In genomic region chr2:85585781-85586105, GRCh38 we compare ENCODE assay signal across 8 cellular contexts. TPM values are rescaled to one million over a fixed set of nuclear protein-coding genes. Genes with fewer than 3 reads are reported as not detected.
DNase-seq lines count a peak whose midpoint lies in the region; ATAC-seq, FAIRE-seq and TF ChIP-seq lines count a peak whose summit lies in the region.

No MANE protein-coding gene starts in this region.

- no peaks in the 10 kb centered on the region for H3K36me3 ChIP-seq in left ventricle myocardium inferior
- H3K36me3 ChIP-seq in lower lobe of right lung, result peaks cover 24% of the 10 kb centered on the region
- no peaks in the 10 kb centered on the region for H3K36me3 ChIP-seq in urinary bladder (ENCODE audit: insufficient read depth)

- DNase-seq in left ventricle myocardium inferior (no peak), left ventricle myocardium superior (no peak), lower lobe of right lung (no peak), ureter (ENCODE audit: low spot score) (no peak), head of caudate nucleus (no peak), D721Med (ENCODE audit: insufficient read length, low spot score) (no peak)
- DNase-seq in activated naive CD8-positive, alpha-beta T cell treated with anti-CD3 and anti-CD28 coated beads, Interleukin-2, amount 10 ng/mL, durations not matched to agents 7 days and 5 days, result no peak

- intact Hi-C loops in left ventricle myocardium inferior (cut with micrococcal nuclease), result no loop called here
- intact Hi-C loops in left ventricle myocardium superior (cut with micrococcal nuclease), result no loop called here
- intact Hi-C loops in lower lobe of right lung (cut with DNase I), result no loop called here
- intact Hi-C loops in head of caudate nucleus (cut with DNase I), result no loop called here

- no peaks in the 10 kb centered on the region for H3K9me3 ChIP-seq in left ventricle myocardium inferior (replicated peaks)
- H3K9me3 ChIP-seq in lower lobe of right lung, result no peaks in the 10 kb centered on the region

- peak overlapping the region; percentile 92 for H3K27ac Mint-ChIP-seq in activated naive CD8-positive, alpha-beta T cell treated with anti-CD3 and anti-CD28 coated beads, Interleukin-2, amount 10 ng/mL, durations not matched to agents 7 days and 5 days

- no peak for FAIRE-seq in D721Med (lab: Jason Lieb, UNC)

- peaks cover 55% of the 10 kb centered on the region for H3K4me1 Mint-ChIP-seq in activated naive CD8-positive, alpha-beta T cell treated with anti-CD3 and anti-CD28 coated beads, Interleukin-2, amount 10 ng/mL, durations not matched to agents 7 days and 5 days

- peak overlapping the region; percentile 94 for H3K27ac ChIP-seq in left ventricle myocardium inferior (replicated peaks)
- H3K27ac ChIP-seq in lower lobe of right lung, result peak overlapping the region; percentile 95
- H3K27ac ChIP-seq in urinary bladder (ENCODE audit: low read depth), result peak overlapping the region; percentile 64

- ATAC-seq in left ventricle myocardium superior (no peak), lower lobe of right lung (peak in 1 of 2 donors; percentile 51)
- no peak for ATAC-seq in activated naive CD8-positive, alpha-beta T cell treated with anti-CD3 and anti-CD28 coated beads, Interleukin-2, amount 10 ng/mL, durations not matched to agents 7 days and 5 days (ENCODE audit: low read depth)

- 71% methylated on average over 1 of the region's 1 CpG for WGBS in urinary bladder

- POLR2A ChIA-PET in activated naive CD8-positive, alpha-beta T cell treated with anti-CD3 and anti-CD28 coated beads, Interleukin-2, amount 10 ng/mL, durations not matched to agents 7 days and 5 days (lab: Charles Lee), result interaction anchor here (1.0 to 2.9 kb wide), 6 partner anchors 10 to 167 kb away, joined by 3 to 44 read pairs (median 6); partner anchors contain the start of genes C2orf68, GGCX, MAT2A and RNF181

- peaks cover 19% of the 10 kb centered on the region for H3K36me3 Mint-ChIP-seq in activated naive CD8-positive, alpha-beta T cell treated with anti-CD3 and anti-CD28 coated beads, Interleukin-2, amount 10 ng/mL, durations not matched to agents 7 days and 5 days

- H3K4me1 ChIP-seq in left ventricle myocardium inferior (peaks cover 76% of the 10 kb centered on the region), lower lobe of right lung (peaks cover 84% of the 10 kb centered on the region), urinary bladder (ENCODE audit: insufficient read depth) (peaks cover 5% of the 10 kb centered on the region)

- H3K9me3 Mint-ChIP-seq in activated naive CD8-positive, alpha-beta T cell treated with anti-CD3 and anti-CD28 coated beads, Interleukin-2, amount 10 ng/mL, durations not matched to agents 7 days and 5 days, result no peaks in the 10 kb centered on the region

- H3K27me3 ChIP-seq in left ventricle myocardium inferior (ENCODE audit: low read depth), result no peaks in the 10 kb centered on the region
- no peaks in the 10 kb centered on the region for H3K27me3 ChIP-seq in lower lobe of right lung (ENCODE audit: low read depth)

- TF ChIP-seq CTCF in left ventricle myocardium inferior (IDR thresholded peaks at IDR 0.05; ENCODE audit: borderline replicate concordance), result no peak
- no peak for TF ChIP-seq CTCF in lower lobe of right lung (IDR thresholded peaks at IDR 0.05)
- no peak for TF ChIP-seq CTCF in D721Med (IDR thresholded peaks at IDR 0.05; ENCODE audit: insufficient read depth, missing control alignments)

- H3K4me3 ChIP-seq in left ventricle myocardium inferior, result peak overlapping the region; percentile 79
- H3K4me3 ChIP-seq in lower lobe of right lung, result peak overlapping the region; percentile 77
- no peak overlapping the region for H3K4me3 ChIP-seq in urinary bladder (ENCODE audit: low read depth, low read length)

- H3K4me3 Mint-ChIP-seq in activated naive CD8-positive, alpha-beta T cell treated with anti-CD3 and anti-CD28 coated beads, Interleukin-2, amount 10 ng/mL, durations not matched to agents 7 days and 5 days, result peak overlapping the region; percentile 97

- no peaks in the 10 kb centered on the region for H3K27me3 Mint-ChIP-seq in activated naive CD8-positive, alpha-beta T cell treated with anti-CD3 and anti-CD28 coated beads, Interleukin-2, amount 10 ng/mL, durations not matched to agents 7 days and 5 days

RNA-seq across cellular contexts. Expression of gene VAMP5, which starts 1.5 kb away (rescaled TPM):
- 47.3 TPM for total RNA-seq in left ventricle myocardium inferior
- 54.8 TPM for total RNA-seq in left ventricle myocardium superior
- total RNA-seq in activated naive CD8-positive, alpha-beta T cell treated with anti-CD3 and anti-CD28 coated beads, Interleukin-2, amount 10 ng/mL, durations not matched to agents 7 days and 5 days, result 10 to 100 TPM; 66.7 to 70.8 TPM
- 87.0 TPM for total RNA-seq in lower lobe of right lung
- total RNA-seq in urinary bladder, result 8.0 TPM
- 157 TPM for polyA plus RNA-seq in urinary bladder
- total RNA-seq in ureter, result 32.8 TPM

RNA-seq across cellular contexts. Expression of gene VAMP8, which starts 8.4 kb away (rescaled TPM):
- total RNA-seq in left ventricle myocardium inferior (15.5 TPM), left ventricle myocardium superior (17.1 TPM), lower lobe of right lung (272 TPM), urinary bladder (14.8 TPM), ureter (165 TPM)
- 100 to 1,000 TPM; 128 to 135 TPM for total RNA-seq in activated naive CD8-positive, alpha-beta T cell treated with anti-CD3 and anti-CD28 coated beads, Interleukin-2, amount 10 ng/mL, durations not matched to agents 7 days and 5 days
- polyA plus RNA-seq in urinary bladder, result 89.9 TPM

RNA-seq across cellular contexts. Expression of gene RNF181, which starts 9.8 kb away (rescaled TPM):
- total RNA-seq in left ventricle myocardium inferior (89.2 TPM), left ventricle myocardium superior (89.9 TPM), lower lobe of right lung (89.8 TPM), urinary bladder (71.6 TPM), ureter (115 TPM)
- 10 to 100 TPM; 96.4 to 97.4 TPM for total RNA-seq in activated naive CD8-positive, alpha-beta T cell treated with anti-CD3 and anti-CD28 coated beads, Interleukin-2, amount 10 ng/mL, durations not matched to agents 7 days and 5 days
- 183 TPM for polyA plus RNA-seq in urinary bladder

RNA-seq across cellular contexts. Expression of gene TMEM150A, which starts 16.8 kb away (rescaled TPM):
- total RNA-seq in left ventricle myocardium inferior, result 10.1 TPM
- total RNA-seq in left ventricle myocardium superior, result 14.9 TPM
- 1 to 10 TPM; 5.3 to 7.0 TPM for total RNA-seq in activated naive CD8-positive, alpha-beta T cell treated with anti-CD3 and anti-CD28 coated beads, Interleukin-2, amount 10 ng/mL, durations not matched to agents 7 days and 5 days
- total RNA-seq in lower lobe of right lung, result 28.9 TPM
- 6.3 TPM for total RNA-seq in urinary bladder
- 39.0 TPM for polyA plus RNA-seq in urinary bladder
- total RNA-seq in ureter, result 19.5 TPM

RNA-seq across cellular contexts. Expression of gene GGCX, which starts 24.4 kb away (rescaled TPM):
- total RNA-seq in left ventricle myocardium inferior (25.5 TPM), left ventricle myocardium superior (28.1 TPM), lower lobe of right lung (62.2 TPM), urinary bladder (42.3 TPM), ureter (48.9 TPM)
- 10 to 100 TPM; 24.8 to 26.8 TPM for total RNA-seq in activated naive CD8-positive, alpha-beta T cell treated with anti-CD3 and anti-CD28 coated beads, Interleukin-2, amount 10 ng/mL, durations not matched to agents 7 days and 5 days
- polyA plus RNA-seq in urinary bladder, result 26.4 TPM
